ENCODE assay signal across 8 cellular contexts in the genomic region with DNA sequence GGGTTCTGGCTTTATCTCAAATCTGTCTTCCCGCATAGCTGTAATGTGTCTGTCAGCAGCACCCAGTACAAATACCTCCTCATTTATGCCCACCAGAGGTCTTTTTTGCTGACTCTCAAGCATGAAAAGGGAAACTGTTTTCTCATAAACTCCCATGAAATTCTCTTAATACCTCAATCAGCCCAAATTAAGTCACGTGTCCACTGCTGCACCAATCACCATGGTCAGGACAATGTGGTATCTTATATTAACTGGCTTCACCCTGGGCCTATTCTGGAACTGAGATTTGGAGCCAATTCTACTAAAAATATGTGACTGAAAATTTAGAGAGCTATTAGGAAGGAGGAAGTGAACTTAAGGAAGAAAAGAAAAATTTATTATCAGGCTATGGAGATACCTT. TPM values are rescaled to one million over a fixed set of nuclear protein-coding genes. Genes with fewer than 3 reads are reported as not detected.
"Had no signal": no experiment of that assay in that cellular context is flagged by ENCODE, and none has a peak within 500 bp of the region (broad histone marks: within the 10 kb centered on the region; RNA-seq: fewer than 3 reads in every experiment).

No MANE protein-coding gene starts in this region.

- H3K4me1 Mint-ChIP-seq: IgD-negative memory B cell had no signal

- DNase-seq: GM23248, H9, HCEC 1CT, KG1 had no signal

- H3K4me3 Mint-ChIP-seq: H9, IgD-negative memory B cell had no signal

- H3K27ac ChIP-seq: GM23248, HL-60 had no signal

- H3K36me3 Mint-ChIP-seq: IgD-negative memory B cell had no signal

- H3K27ac Mint-ChIP-seq: H9, IgD-negative memory B cell had no signal

- H3K9ac ChIP-seq: GM23248 had no signal

- H3K4me3 ChIP-seq: GM23248 had no signal

- H2AFZ ChIP-seq: GM23248 had no signal

RNA-seq across cellular contexts. Expression of gene IL21, which starts 58.4 kb away (rescaled TPM):
- total RNA-seq: GM23248, H1, H9, HT-29 had no signal
